ENCODE assay signal across 8 cellular contexts in genomic region chr3:9250236-9250635, GRCh38. TPM values are rescaled to one million over a fixed set of nuclear protein-coding genes. Genes with fewer than 3 reads are reported as not detected.
DNase-seq lines count a peak whose midpoint lies in the region; ATAC-seq, FAIRE-seq and TF ChIP-seq lines count a peak whose summit lies in the region.

No MANE protein-coding gene starts in this region.

- no peak overlapping the region for H3K27ac ChIP-seq in GM23338 (ENCODE audit: low read depth)
- H3K27ac ChIP-seq in GM12878 (ENCODE audit: control insufficient read depth, insufficient read depth), result no peak overlapping the region

- H3K4me1 ChIP-seq in GM23338 (ENCODE audit: insufficient read depth) (peaks cover 38% of the 10 kb centered on the region), GM12878 (ENCODE audit: control insufficient read depth, insufficient read depth, low read length) (no peaks in the 10 kb centered on the region)

- H3K9me3 Mint-ChIP-seq in GM23338, result no peaks in the 10 kb centered on the region

- 0 out of 2 replicates have a peak, but pooled peaks cover 3% of the 10 kb centered on the region for H3F3A ChIP-seq in GM23338 (replicated peaks; ENCODE audit: low read depth)

- no TSS peak for BruUV-seq in GM12878 (replicated peaks; lab: Mats Ljungman, UMichigan)

- in situ Hi-C loops in GM12878 (cut with MboI), result no loop called here

- H3K36me3 Mint-ChIP-seq in GM23338 (ENCODE audit: low read depth), result no peaks in the 10 kb centered on the region

- H3K4me1 Mint-ChIP-seq in GM23338, result peaks cover 46% of the 10 kb centered on the region

- H3K9ac ChIP-seq in GM12878 (ENCODE audit: control insufficient read depth, insufficient read depth, low read length), result no peak overlapping the region

- SMC1A ChIA-PET in GM12878 (lab: Charles Lee; ENCODE audit: uncharacterized antibody, unreplicated experiment), result interaction anchor here (1.0 to 1.6 kb wide), 3 partner anchors 50 to 263 kb away, joined by 3 to 5 read pairs (median 4); no protein-coding TSS in a partner anchor

- TF ChIP-seq POLR2A in GM12878 (IDR thresholded peaks at IDR 0.05; ENCODE audit: low read depth, low read length), result no peak

- no peaks in the 10 kb centered on the region for H4K20me1 ChIP-seq in GM23338 (replicated peaks; ENCODE audit: insufficient read depth)
- H4K20me1 ChIP-seq in GM12878 (ENCODE audit: control insufficient read depth, insufficient read depth), result no peaks in the 10 kb centered on the region

- H3K27me3 ChIP-seq in GM23338 (ENCODE audit: insufficient read depth) (no peaks in the 10 kb centered on the region), GM12878 (replicated peaks in 1 of 2; ENCODE audit: control insufficient read depth in 2 of 2, insufficient read depth in 2 of 2, low read length in 1 of 2) (no peaks in the 10 kb centered on the region)

- POLR2A ChIA-PET in GM12878 (lab: Charles Lee), result no interaction called here

- RAD21 ChIA-PET in GM12878 (lab: Charles Lee; ENCODE audit: unreplicated experiment), result no interaction called here

- H3K79me2 ChIP-seq in GM23338 (replicated peaks; ENCODE audit: insufficient read depth), result peaks cover 9% of the 10 kb centered on the region; the same call in 1 of the 2 replicates
- H3K79me2 ChIP-seq in GM12878 (ENCODE audit: control insufficient read depth, insufficient read depth, low read length), result no peaks in the 10 kb centered on the region

- H3K36me3 ChIP-seq in GM23338 (ENCODE audit: insufficient read depth) (no peaks in the 10 kb centered on the region), GM12878 (ENCODE audit: control insufficient read depth in 2 of 2, insufficient read depth in 2 of 2, low read length in 1 of 2) (no peaks in the 10 kb centered on the region)

- CTCF ChIA-PET in GM12878 (lab: Yijun Ruan, JAX), result interaction anchor here (0.7 to 2.4 kb wide), 10 partner anchors 25 to 481 kb away, joined by 3 to 7 read pairs (median 4); partner anchors contain the start of gene OXTR

- H3K27me3 Mint-ChIP-seq in GM23338 (ENCODE audit: insufficient read depth, low read depth, poor library complexity), result peaks cover 10% of the 10 kb centered on the region

- TF ChIP-seq CTCF in AG09319 (IDR thresholded peaks at IDR 0.05; ENCODE audit: low read depth, low read length), result peak; percentile 8
- peak; percentile 60 to 65 for TF ChIP-seq CTCF in GM23338 (conservative IDR thresholded peaks at IDR 0.05; ENCODE audit: low read depth in 2 of 2)
- TF ChIP-seq CTCF in GM12878 (IDR thresholded peaks at IDR 0.05 in 2 of 3, conservative IDR thresholded peaks at IDR 0.05 in 1 of 3; ENCODE audit: control insufficient read depth in 2 of 3, extremely low read depth in 1 of 3, insufficient read depth in 1 of 3, low read depth in 3 of 3, low read length in 3 of 3), result peak in 2 of 3 experiments; percentile 3 to 12; a peak in 1 of 6 replicates

- H3K27ac Mint-ChIP-seq in GM23338, result no peak overlapping the region

- H3K4me2 ChIP-seq in GM23338 (peak overlapping the region; percentile 77), GM12878 (ENCODE audit: control insufficient read depth, insufficient read depth) (no peak overlapping the region)

- H3K9me3 ChIP-seq in GM12878 (replicated peaks; ENCODE audit: control insufficient read depth, insufficient read depth, low read length), result no peaks in the 10 kb centered on the region; the same call in 2 of the 3 replicates

- WGBS in GM12878 (ENCODE audit: insufficient coverage, insufficient replicate concordance, low lambda C conversion rate, missing lambda C conversion rate), result 34% methylated on average over 4 of the region's 4 CpGs

- no peak for DNase-seq in AG09319 (ENCODE audit: extremely low read depth, low read depth)
- peak; percentile 51 for DNase-seq in GM23338 (ENCODE audit: low spot score)
- no peak for DNase-seq in GM12878 (ENCODE audit: low read depth, low spot score)
- DNase-seq in midbrain (lab: John Stamatoyannopoulos, UW), result peak; percentile 49
- no peak for DNase-seq in NCI-H526 treated with DMSO at 0.1 percent for 48 hours (lab: John Stamatoyannopoulos, UW)
- no peak for DNase-seq in stimulated activated CD4-positive, alpha-beta T cell treated with anti-CD3 and anti-CD28 coated beads, Interleukin-4, amount 100 ng/mL, for 4 hours
- no peak for DNase-seq in cerebellar nuclear complex (lab: John Stamatoyannopoulos, UW)

- H3K4me3 ChIP-seq in GM23338 (no peak overlapping the region), GM12878 (peak overlapping the region; percentile 54; the same call in 1 of the 2 replicates)

- H3K9me2 ChIP-seq in GM23338 (ENCODE audit: insufficient read depth), result no peaks in the 10 kb centered on the region

- TF ChIP-seq RAD21 in GM12878 (IDR thresholded peaks at IDR 0.05; ENCODE audit: insufficient read depth, low read depth, low read length), result peak; percentile 42; the same call in 1 of the 2 replicates

- intact Hi-C loops in GM12878 (cut with micrococcal nuclease; ENCODE audit: unreplicated experiment), result no loop called here

- TF ChIP-seq EP300 in GM12878 (IDR thresholded peaks at IDR 0.05; ENCODE audit: borderline replicate concordance in 1 of 2, control insufficient read depth in 1 of 2, low read depth in 2 of 2, low read length in 2 of 2), result no peak

- H2AFZ ChIP-seq in GM23338 (0 out of 2 replicates have a peak overlapping the region, but pooled peaks have one; percentile 8), GM12878 (ENCODE audit: control insufficient read depth, low read depth, low read length) (no peak overlapping the region; the same call in 1 of the 2 replicates)

- no peak overlapping the region for H3K4me3 Mint-ChIP-seq in GM23338

- ATAC-seq in GM23338, result peak; percentile 16
- ATAC-seq in GM12878, result no peak
- no peak for ATAC-seq in HG03469 (IDR thresholded peaks at IDR 0.05; ENCODE audit: unreplicated experiment)

- FAIRE-seq in GM12878 (lab: Jason Lieb, UNC), result no peak

TF ChIP-seq in GM23338, 12 proteins besides CTCF, POLR2A, EP300 and RAD21 (continues in another document):
- no peak for TF ChIP-seq NANOG (IDR thresholded peaks at IDR 0.05; ENCODE audit: borderline replicate concordance)
- TF ChIP-seq EZH2phosphoT487 (IDR thresholded peaks at IDR 0.05; ENCODE audit: unreplicated experiment), result no peak

TF ChIP-seq in GM12878, 131 proteins besides CTCF, POLR2A, EP300 and RAD21 (continues in another document):
- no peak for TF ChIP-seq CREM (IDR thresholded peaks at IDR 0.05; ENCODE audit: low read depth)
- no peak for TF ChIP-seq BRCA1 (IDR thresholded peaks at IDR 0.05; ENCODE audit: low read depth, low read length)
- no peak for TF ChIP-seq MTA3 (IDR thresholded peaks at IDR 0.05; ENCODE audit: borderline replicate concordance, low read length)
- TF ChIP-seq NFYA (IDR thresholded peaks at IDR 0.05; ENCODE audit: borderline replicate concordance, low read depth, low read length), result no peak
- TF ChIP-seq, protein P1, sequence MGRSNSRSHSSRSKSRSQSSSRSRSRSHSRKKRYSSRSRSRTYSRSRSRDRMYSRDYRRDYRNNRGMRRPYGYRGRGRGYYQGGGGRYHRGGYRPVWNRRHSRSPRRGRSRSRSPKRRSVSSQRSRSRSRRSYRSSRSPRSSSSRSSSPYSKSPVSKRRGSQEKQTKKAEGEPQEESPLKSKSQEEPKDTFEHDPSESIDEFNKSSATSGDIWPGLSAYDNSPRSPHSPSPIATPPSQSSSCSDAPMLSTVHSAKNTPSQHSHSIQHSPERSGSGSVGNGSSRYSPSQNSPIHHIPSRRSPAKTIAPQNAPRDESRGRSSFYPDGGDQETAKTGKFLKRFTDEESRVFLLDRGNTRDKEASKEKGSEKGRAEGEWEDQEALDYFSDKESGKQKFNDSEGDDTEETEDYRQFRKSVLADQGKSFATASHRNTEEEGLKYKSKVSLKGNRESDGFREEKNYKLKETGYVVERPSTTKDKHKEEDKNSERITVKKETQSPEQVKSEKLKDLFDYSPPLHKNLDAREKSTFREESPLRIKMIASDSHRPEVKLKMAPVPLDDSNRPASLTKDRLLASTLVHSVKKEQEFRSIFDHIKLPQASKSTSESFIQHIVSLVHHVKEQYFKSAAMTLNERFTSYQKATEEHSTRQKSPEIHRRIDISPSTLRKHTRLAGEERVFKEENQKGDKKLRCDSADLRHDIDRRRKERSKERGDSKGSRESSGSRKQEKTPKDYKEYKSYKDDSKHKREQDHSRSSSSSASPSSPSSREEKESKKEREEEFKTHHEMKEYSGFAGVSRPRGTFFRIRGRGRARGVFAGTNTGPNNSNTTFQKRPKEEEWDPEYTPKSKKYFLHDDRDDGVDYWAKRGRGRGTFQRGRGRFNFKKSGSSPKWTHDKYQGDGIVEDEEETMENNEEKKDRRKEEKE (IDR thresholded peaks at IDR 0.05), result no peak
- no peak for TF ChIP-seq HSF1 (IDR thresholded peaks at IDR 0.05; ENCODE audit: low read depth, low read length)

RNA-seq across cellular contexts. Expression of gene SRGAP3, which starts 0.8 kb away (rescaled TPM):
- 8.6 and 9.4 TPM in 2 replicates for total RNA-seq in GM23338 (2014; rRNA removed; shearing (Covaris generic))
- 6.4 and 7.5 TPM in 2 replicates for polyA plus RNA-seq in GM23338 (2016; fragmentation: Nextera tagmentation; extraction: Ambion mirVana)
- total RNA-seq in GM12878 (2013; cell fraction: nucleolus; rRNA removed), result 21.4 and 26.8 TPM in 2 replicates
- 1.4 and 2.2 TPM in 2 replicates for total RNA-seq in GM12878 (2014; rRNA removed)
- 0.92 and 1.1 TPM in 2 replicates for total RNA-seq in GM12878 (2014; rRNA removed; fragmentation: Illumina TruSeq; extraction: Trizol)
- 1.1 and 1.4 TPM in 2 replicates for total RNA-seq in GM12878 (2021)
- polyA plus RNA-seq in GM12878 (2011; ENCODE audit: low read depth), result 1.9 TPM
- 0.57 and 0.61 TPM in 2 replicates for polyA plus RNA-seq in GM12878 (2011; rRNA removed)
- polyA plus RNA-seq in GM12878 (2011; cell fraction: cytosol; rRNA removed), result 0.32 and 1.0 TPM in 2 replicates
- 1.3 and 1.4 TPM in 2 replicates for polyA plus RNA-seq in GM12878 (2011; cell fraction: nucleus; rRNA removed)
- 2.4 and 2.8 TPM in 2 replicates for polyA plus RNA-seq in GM12878 (2012)
- polyA plus RNA-seq in GM12878 (2014; fragmentation: Illumina TruSeq; extraction: Trizol), result 0.94 and 1.3 TPM in 2 replicates
- under 1 TPM; 0.32 to 0.49 TPM for polyA plus RNA-seq in GM12878 (2014; fragmentation: Nextera tagmentation; extraction: Ambion mirVana)
- 0.98 and 1.00 TPM in 2 replicates for polyA plus RNA-seq in GM12878 (2014; rRNA removed)
- 1 to 10 TPM in 1 of 2 experiments, under 1 TPM in 1; 0.98 to 1.7 TPM for polyA plus RNA-seq in GM12878 (2016; fragmentation: Nextera tagmentation; extraction: Ambion mirVana)
- polyA minus RNA-seq in GM12878 (2011; rRNA and poly(A)+ RNA removed), result 0.62 and 1.2 TPM in 2 replicates
- polyA minus RNA-seq in GM12878 (2011; cell fraction: cytosol; rRNA and poly(A)+ RNA removed), result 0.31 TPM in 1 of 2 replicates, not detected in the other
- 1.5 and 1.7 TPM in 2 replicates for polyA minus RNA-seq in GM12878 (2011; cell fraction: nucleus; rRNA and poly(A)+ RNA removed)

Comparison
In these comparisons a context has a peak if more than half of its experiments do, and no peak if none do; other contexts are left out.
1. DNase-seq: peak in GM23338 (single experiment) and midbrain (single experiment); none in AG09319 (single experiment), GM12878 (single experiment), NCI-H526 treated with DMSO at 0.1 percent for 48 hours (single experiment), stimulated activated CD4-positive, alpha-beta T cell treated with anti-CD3 and anti-CD28 coated beads, Interleukin-4, amount 100 ng/mL, for 4 hours (0 of 2) and cerebellar nuclear complex (0 of 2).
2. CTCF ChIP-seq: peak in every context shown above with its lines; median percentile 62 in GM23338; 8 in AG09319; 8 in GM12878.